Comparison of ENCODE assay signal across 20 cellular contexts in genomic region chr16:46746821-46747776, GRCh38. TPM values are rescaled to one million over a fixed set of nuclear protein-coding genes. Genes with fewer than 3 reads are reported as not detected.
A peak's percentile ranks its signal among the peaks of the same experiment; 100 is the strongest.
DNase-seq lines count a peak whose midpoint lies in the region; ATAC-seq and TF ChIP-seq lines count a peak whose summit lies in the region.
"Had no signal": no experiment of that assay in that cellular context is flagged by ENCODE, and none has a peak within 500 bp of the region (broad histone marks: within the 10 kb centered on the region; RNA-seq: fewer than 3 reads in every experiment).

No MANE protein-coding gene starts in this region.

- no peak for TF ChIP-seq CTCF in BE2C (IDR thresholded peaks at IDR 0.05; ENCODE audit: low read depth, low read length)
- TF ChIP-seq CTCF in cardiac muscle cell (IDR thresholded peaks at IDR 0.05; ENCODE audit: low read depth, low read length), result no peak
- TF ChIP-seq CTCF in type B pancreatic cell (conservative IDR thresholded peaks at IDR 0.05), result no peak

- peak overlapping the region; percentile 32 for H4K8ac ChIP-seq in neuronal stem cell (ENCODE audit: low read depth, low read length)

- WGBS in neuronal stem cell (ENCODE audit: extremely low coverage in 2 of 2, insufficient read length in 2 of 2, insufficient replicate concordance in 1 of 2), 2 donors, result no CpG with 5 or more reads among the region's 15 CpGs

- H3K14ac ChIP-seq in neuronal stem cell (ENCODE audit: low read length), result no peak overlapping the region

- H2BK15ac ChIP-seq in neuronal stem cell (ENCODE audit: low read length), result peak overlapping the region; percentile 76

- no peaks in the 10 kb centered on the region for H3K79me1 ChIP-seq in neuronal stem cell (ENCODE audit: low read depth, low read length)

- no peaks in the 10 kb centered on the region for H3K27me3 Mint-ChIP-seq in type B pancreatic cell
- H3K27me3 Mint-ChIP-seq: activated CD4-positive, alpha-beta memory T cell treated with anti-CD3 and anti-CD28 coated beads for 36 hours; activated naive CD8-positive, alpha-beta T cell; IgD-negative memory B cell; T-cell had no signal

- H3K27ac ChIP-seq in HUES6 (ENCODE audit: low read depth, low read length), result peak overlapping the region; percentile 4; the same call in 1 of the 2 replicates
- H3K27ac ChIP-seq in cardiac muscle cell, result peak overlapping the region; percentile 100
- no peak overlapping the region for H3K27ac ChIP-seq in neuronal stem cell (replicated peaks; ENCODE audit: low read length)
- H3K27ac ChIP-seq: brain microvascular endothelial cell, esophagus squamous epithelium had no signal

- ATAC-seq in HG02759 (IDR thresholded peaks at IDR 0.05; ENCODE audit: unreplicated experiment), result no peak
- ATAC-seq: stimulated activated naive CD8-positive, alpha-beta T cell treated with anti-CD3 and anti-CD28 coated beads, Interleukin-15, Interleukin-2, amounts not matched to agents 100 U/mL and 50 U/mL, for 24 hours; T-cell had no signal

- peak overlapping the region; percentile 51 for H3K9ac ChIP-seq in HUES6 (ENCODE audit: low read length)
- H3K9ac ChIP-seq in neuronal stem cell (ENCODE audit: low read depth, low read length, poor library complexity), result peak overlapping the region; percentile 15

- H3K9me3 Mint-ChIP-seq in type B pancreatic cell, result no peaks in the 10 kb centered on the region
- H3K9me3 Mint-ChIP-seq: activated CD4-positive, alpha-beta memory T cell treated with anti-CD3 and anti-CD28 coated beads for 36 hours; T-cell had no signal

- no peaks in the 10 kb centered on the region for H3K36me3 ChIP-seq in BE2C
- H3K36me3 ChIP-seq in HUES6 (ENCODE audit: control insufficient read depth, insufficient read depth, low read length), result no peaks in the 10 kb centered on the region
- H3K36me3 ChIP-seq in cardiac muscle cell, result peaks cover 11% of the 10 kb centered on the region
- no peaks in the 10 kb centered on the region for H3K36me3 ChIP-seq in neuronal stem cell (replicated peaks in 1 of 2; ENCODE audit: control insufficient read depth in 2 of 2, insufficient read depth in 2 of 2, low read length in 2 of 2)
- H3K36me3 ChIP-seq: brain microvascular endothelial cell, esophagus squamous epithelium had no signal

- H3K4me1 ChIP-seq in BE2C (peaks cover 12% of the 10 kb centered on the region), HUES6 (ENCODE audit: control insufficient read depth, insufficient read depth, low read length) (peaks cover 51% of the 10 kb centered on the region), cardiac muscle cell (ENCODE audit: low read depth) (peaks cover 77% of the 10 kb centered on the region), neuronal stem cell (ENCODE audit: control insufficient read depth in 2 of 2, insufficient read depth in 1 of 2, low read depth in 1 of 2, low read length in 2 of 2) (peaks cover 14 to 21% of the 10 kb centered on the region in 2 donors)

- no peaks in the 10 kb centered on the region; the same call in 1 of the 2 replicates for H3K27me3 ChIP-seq in BE2C
- no peaks in the 10 kb centered on the region for H3K27me3 ChIP-seq in HUES6 (ENCODE audit: control insufficient read depth, insufficient read depth, low read length)
- no peaks in the 10 kb centered on the region for H3K27me3 ChIP-seq in cardiac muscle cell
- no peaks in the 10 kb centered on the region for H3K27me3 ChIP-seq in neuronal stem cell (ENCODE audit: control insufficient read depth in 3 of 3, insufficient read depth in 3 of 3, low read depth in 1 of 3, low read length in 3 of 3)
- H3K27me3 ChIP-seq: brain microvascular endothelial cell had no signal

- H4K91ac ChIP-seq in neuronal stem cell (ENCODE audit: low read depth, low read length, poor library complexity), result no peak overlapping the region

- no peak overlapping the region for H3K4me3 Mint-ChIP-seq in type B pancreatic cell
- H3K4me3 Mint-ChIP-seq: activated CD4-positive, alpha-beta memory T cell treated with anti-CD3 and anti-CD28 coated beads for 36 hours; activated naive CD8-positive, alpha-beta T cell; IgD-negative memory B cell; T-cell had no signal

- no peak overlapping the region for H2BK120ac ChIP-seq in neuronal stem cell (ENCODE audit: low read depth, low read length)

- peak overlapping the region; percentile 88 for H2AFZ ChIP-seq in neuronal stem cell (ENCODE audit: low read length)

- no peaks in the 10 kb centered on the region for H3K36me3 Mint-ChIP-seq in type B pancreatic cell
- H3K36me3 Mint-ChIP-seq: activated CD4-positive, alpha-beta memory T cell treated with anti-CD3 and anti-CD28 coated beads for 36 hours; activated naive CD8-positive, alpha-beta T cell; IgD-negative memory B cell; T-cell had no signal

- H3K4me2 ChIP-seq in neuronal stem cell (ENCODE audit: insufficient read depth, low read length, poor library complexity, severe bottlenecking), result no peak overlapping the region

- H3K23ac ChIP-seq in neuronal stem cell (ENCODE audit: low read depth, low read length, poor library complexity), result no peak overlapping the region

- peak overlapping the region; percentile 80 for H3K18ac ChIP-seq in neuronal stem cell (ENCODE audit: low read length)

- DNase-seq in BE2C (peak; percentile 58), cardiac muscle cell (ENCODE audit: low read depth in 1 of 2, low spot score in 1 of 2) (peak in 1 of 2 donors; percentile 92), neuronal stem cell (ENCODE audit: low spot score) (no peak), dedifferentiated amniotic fluid mesenchymal stem cell (ENCODE audit: extremely low spot score) (no peak), type B pancreatic cell (ENCODE audit: extremely low spot score, unreplicated experiment) (no peak), NCI-H526 treated with DMSO at 0.1 percent for 48 hours (lab: John Stamatoyannopoulos, UW) (no peak)
- DNase-seq: ACHN; activated CD4-positive, alpha-beta memory T cell treated with anti-CD3 and anti-CD28 coated beads for 36 hours; activated T-cell treated with anti-CD3 and anti-CD28 coated beads, Interleukin-2, amount 50 U/mL, for 48 hours; brain microvascular endothelial cell; esophagus squamous epithelium; NCI-H2081; NCI-H526; stimulated activated CD4-positive, alpha-beta T cell treated with anti-CD3 and anti-CD28 coated beads, Interleukin-12 subunit alpha, Interleukin-12 subunit beta, amount 100 ng/mL, for 4 hours; stimulated activated naive CD8-positive, alpha-beta T cell treated with anti-CD3 and anti-CD28 coated beads, Interleukin-15, Interleukin-2, amounts not matched to agents 100 U/mL and 50 U/mL, for 24 hours; T-cell had no signal

- H3K9me3 ChIP-seq in BE2C (no peaks in the 10 kb centered on the region), HUES6 (ENCODE audit: control insufficient read depth, insufficient read depth, low read depth, low read length) (no peaks in the 10 kb centered on the region), cardiac muscle cell (ENCODE audit: low read depth) (no peaks in the 10 kb centered on the region), neuronal stem cell (replicated peaks in 1 of 2; ENCODE audit: control insufficient read depth in 2 of 2, insufficient read depth in 1 of 2, low read depth in 1 of 2, low read length in 2 of 2) (no peaks in the 10 kb centered on the region)
- H3K9me3 ChIP-seq: esophagus squamous epithelium had no signal

- peaks cover 25% of the 10 kb centered on the region for H3K4me1 Mint-ChIP-seq in type B pancreatic cell (ENCODE audit: unreplicated experiment)

- H3K4ac ChIP-seq in neuronal stem cell (ENCODE audit: low read length), result peak overlapping the region; percentile 40

- H2BK12ac ChIP-seq in neuronal stem cell (ENCODE audit: low read length), result peak overlapping the region; percentile 18

- peak overlapping the region; percentile 71 for H2AK5ac ChIP-seq in neuronal stem cell (ENCODE audit: low read depth, low read length)

- peak overlapping the region; percentile 79 for H2BK5ac ChIP-seq in neuronal stem cell (ENCODE audit: low read length)

- H3K4me3 ChIP-seq in BE2C (ENCODE audit: low read depth, low read length), result no peak overlapping the region
- H3K4me3 ChIP-seq in HUES6 (ENCODE audit: low read depth, low read length), result no peak overlapping the region
- H3K4me3 ChIP-seq in cardiac muscle cell, result peak overlapping the region; percentile 0
- no peak overlapping the region for H3K4me3 ChIP-seq in neuronal stem cell (ENCODE audit: low read length in 2 of 2)
- H3K4me3 ChIP-seq: esophagus squamous epithelium had no signal

- no peak overlapping the region for H3K27ac Mint-ChIP-seq in type B pancreatic cell
- H3K27ac Mint-ChIP-seq: activated CD4-positive, alpha-beta memory T cell treated with anti-CD3 and anti-CD28 coated beads for 36 hours; activated naive CD8-positive, alpha-beta T cell; IgD-negative memory B cell; T-cell had no signal

RNA-seq across cellular contexts. Expression of gene MYLK3, which starts 1.0 kb away (rescaled TPM):
- 1.2 TPM for polyA plus RNA-seq in BE2C (2012; ENCODE audit: insufficient read depth, insufficient read length, low read depth)
- total RNA-seq in cardiac muscle cell, result 203 and 211 TPM in 2 replicates
- polyA plus RNA-seq in cardiac muscle cell, result 57.5 and 57.8 TPM in 2 replicates
- polyA plus RNA-seq in neuronal stem cell (2013, experiment 1 of 2), result 0.10 TPM
- 0.11 TPM for polyA plus RNA-seq in neuronal stem cell (2013, experiment 2 of 2)
- 0.12 and 0.82 TPM in 2 replicates for total RNA-seq in type B pancreatic cell (ENCODE audit: low replicate concordance)
- polyA plus RNA-seq: IgD-negative memory B cell had no signal

RNA-seq across cellular contexts. Expression of gene ORC6, which starts 57.6 kb away (rescaled TPM):
- polyA plus RNA-seq in BE2C (2012; ENCODE audit: insufficient read depth, insufficient read length, low read depth), result 8.8 TPM
- total RNA-seq in cardiac muscle cell, result 19.1 and 32.6 TPM in 2 replicates
- 35.5 and 59.3 TPM in 2 replicates for polyA plus RNA-seq in cardiac muscle cell
- polyA plus RNA-seq in neuronal stem cell (2013, experiment 1 of 2), result 62.3 TPM
- polyA plus RNA-seq in neuronal stem cell (2013, experiment 2 of 2), result 65.4 TPM
- total RNA-seq in type B pancreatic cell (ENCODE audit: low replicate concordance), result 20.7 and 48.8 TPM in 2 replicates

RNA-seq across cellular contexts. Expression of gene VPS35, which starts 58.1 kb away (rescaled TPM):
- 39.3 TPM for polyA plus RNA-seq in BE2C (2012; ENCODE audit: insufficient read depth, insufficient read length, low read depth)
- total RNA-seq in cardiac muscle cell, result 58.9 and 63.2 TPM in 2 replicates
- 111 and 146 TPM in 2 replicates for polyA plus RNA-seq in cardiac muscle cell
- 41.2 TPM for polyA plus RNA-seq in neuronal stem cell (2013, experiment 1 of 2)
- polyA plus RNA-seq in neuronal stem cell (2013, experiment 2 of 2), result 42.9 TPM
- 125 and 150 TPM in 2 replicates for total RNA-seq in type B pancreatic cell (ENCODE audit: low replicate concordance)

Comparison
In these comparisons a context has a peak if more than half of its experiments do, and no peak if none do; other contexts are left out.
1. RNA of gene MYLK3, which starts 1.0 kb away (total RNA-seq): 203 to 211 TPM in cardiac muscle cell; 0.12 to 0.82 TPM in type B pancreatic cell; every median in the first group is over 100 times any median in the second.